In genomic region chr3:4981688-4982494, GRCh38 we compare ENCODE assay signal across 8 cellular contexts. TPM values are rescaled to one million over a fixed set of nuclear protein-coding genes. Genes with fewer than 3 reads are reported as not detected.
A peak's percentile ranks its signal among the peaks of the same experiment; 100 is the strongest.
DNase-seq lines count a peak whose midpoint lies in the region; ATAC-seq and TF ChIP-seq lines count a peak whose summit lies in the region.

No MANE protein-coding gene starts in this region.

- H3K4me3 ChIP-seq in GM12864 (ENCODE audit: low read depth, low read length) (peak overlapping the region; percentile 91), mammary epithelial cell (replicated peaks in 1 of 3; ENCODE audit: insufficient read depth in 1 of 3, low read depth in 2 of 3, low read length in 3 of 3) (peak overlapping the region; percentile 63 to 99 (median 84)), mucosa of rectum (ENCODE audit: low read length in 2 of 2) (peak overlapping the region; percentile 98 to 99)

- H4K20me1 ChIP-seq in mammary epithelial cell (ENCODE audit: insufficient read depth, low read length) = no peaks in the 10 kb centered on the region

- H3K4me2 ChIP-seq in mammary epithelial cell (ENCODE audit: insufficient read depth, low read depth, low read length) = peak overlapping the region; percentile 77

- 9% methylated on average over 7 of the region's 8 CpGs for WGBS in mammary epithelial cell (ENCODE audit: low coverage, missing lambda C conversion rate)

- H3K9ac ChIP-seq in mammary epithelial cell (ENCODE audit: insufficient read depth, low read length) (peak overlapping the region; percentile 100), mucosa of rectum (ENCODE audit: low read depth in 1 of 2, low read length in 2 of 2) (peak overlapping the region; percentile 82 to 100)

- peaks cover 16% of the 10 kb centered on the region for H3K36me3 ChIP-seq in mammary epithelial cell (ENCODE audit: insufficient read depth, low read length)
- H3K36me3 ChIP-seq in mucosa of rectum (ENCODE audit: control insufficient read depth in 2 of 2, insufficient read depth in 2 of 2, low read length in 2 of 2) = peaks cover 12 to 16% of the 10 kb centered on the region in 2 donors

- H3K9me3 ChIP-seq in mammary epithelial cell (replicated peaks; ENCODE audit: insufficient read depth, low read length) (no peaks in the 10 kb centered on the region), mucosa of rectum (ENCODE audit: control insufficient read depth in 2 of 2, low read length in 2 of 2) (no peaks in the 10 kb centered on the region)

- H3K27me3 ChIP-seq in mammary epithelial cell (ENCODE audit: insufficient read depth, low read length) (no peaks in the 10 kb centered on the region), mucosa of rectum (ENCODE audit: control insufficient read depth in 2 of 2, insufficient read depth in 2 of 2, low read length in 2 of 2) (no peaks in the 10 kb centered on the region)

- BruUV-seq in mammary epithelial cell (replicated peaks; lab: Mats Ljungman, UMichigan) = no TSS peak

- CTCF ChIA-PET in mammary epithelial cell (lab: Charles Lee; ENCODE audit: low non-redundant PET) = interaction anchor here (0.6 kb wide), 1 partner anchor 42 kb away, joined by 14 read pairs; no protein-coding TSS in a partner anchor

- dilution Hi-C loops in mammary epithelial cell (cut with HindIII; ENCODE audit: low sequenced_read_pairs) = no loop called here

- ATAC-seq in GM21447 (IDR thresholded peaks at IDR 0.05; ENCODE audit: unreplicated experiment) = no peak
- no peak for ATAC-seq in HG02623 (IDR thresholded peaks at IDR 0.05; ENCODE audit: unreplicated experiment)
- ATAC-seq in GM21717 (IDR thresholded peaks at IDR 0.05; ENCODE audit: unreplicated experiment) = no peak

- TF ChIP-seq CTCF in GM12864 (IDR thresholded peaks at IDR 0.05; ENCODE audit: low read depth, low read length, missing control alignments) (peak; percentile 35), mammary epithelial cell (conservative IDR thresholded peaks at IDR 0.05 in 1 of 2, IDR thresholded peaks at IDR 0.05 in 1 of 2; ENCODE audit: extremely low read depth in 1 of 2, insufficient read depth in 1 of 2, low read depth in 1 of 2, low read length in 2 of 2) (peak; percentile 55 to 63)

- DNase-seq in GM12864 (ENCODE audit: low read depth) (no peak), NCI-H460 (ENCODE audit: extremely low read depth, low read depth) (peak; percentile 69), mammary epithelial cell (peak; percentile 82), NCI-H774 (lab: John Stamatoyannopoulos, UW) (no peak)

- H3K4me1 ChIP-seq in mammary epithelial cell (ENCODE audit: insufficient read depth, low read length) (peaks cover 55% of the 10 kb centered on the region), mucosa of rectum (ENCODE audit: control insufficient read depth in 2 of 2, insufficient read depth in 2 of 2, low read length in 2 of 2) (peaks cover 42 to 65% of the 10 kb centered on the region in 2 donors)

- H3K27ac ChIP-seq in mammary epithelial cell (ENCODE audit: insufficient read depth, low read depth, low read length) (peak overlapping the region; percentile 96), mucosa of rectum (ENCODE audit: low read depth in 2 of 2, low read length in 2 of 2) (peak overlapping the region; percentile 84 to 100)

- intact Hi-C loops in mammary epithelial cell (cut with micrococcal nuclease) = loop anchor here (2.0 to 10.0 kb wide), 5 partner anchors 75 to 487 kb away; partner anchors contain the start of gene ITPR1

- peaks cover 53% of the 10 kb centered on the region for H3K79me2 ChIP-seq in mammary epithelial cell (ENCODE audit: insufficient read depth, low read length)

- H2AFZ ChIP-seq in mammary epithelial cell (ENCODE audit: low read depth, low read length) = no peak overlapping the region

- in situ Hi-C loops in mammary epithelial cell (cut with MboI; ENCODE audit: low sequenced_read_pairs in 2 of 2) = loop anchor here (5.0 to 25.0 kb wide), 3 partner anchors 40 to 260 kb away; partner anchors contain the start of gene EDEM1 (in 1 of the 2)

RNA-seq across cellular contexts. Expression of gene BHLHE40, which starts 2.7 kb away (rescaled TPM):
- 64.5 and 76.8 TPM in 2 replicates for total RNA-seq in NCI-H460 (2014; rRNA removed; shearing (Covaris generic))
- 27.8 and 29.0 TPM in 2 replicates for polyA plus RNA-seq in NCI-H460 (2014; cell fraction: nucleus; rRNA removed)
- total RNA-seq in mammary epithelial cell = 10 to 100 TPM; 61.7 to 78.7 TPM
- 40.8 TPM for polyA plus RNA-seq in mammary epithelial cell
- 105 TPM for polyA minus RNA-seq in mammary epithelial cell

Comparison
In these comparisons a context has a peak if more than half of its experiments do, and no peak if none do; other contexts are left out.
1. DNase-seq: peak in NCI-H460 (single experiment) and mammary epithelial cell (single experiment); none in GM12864 (single experiment) and NCI-H774 (single experiment).
2. Peak in every context shown above with its lines, with median percentiles within 50 percentile points of each other: H3K4me3 ChIP-seq.